18 cellular contexts compared by ENCODE assay signal in genomic region chr6:68771426-68771825, GRCh38.
DNase-seq lines count a peak whose midpoint lies in the region; ATAC-seq and TF ChIP-seq lines count a peak whose summit lies in the region.
"Had no signal": no experiment of that assay in that cellular context is flagged by ENCODE, and none has a peak within 500 bp of the region (broad histone marks: within the 10 kb centered on the region; RNA-seq: fewer than 3 reads in every experiment).

No MANE protein-coding gene starts in this region.

- H3K27me3 ChIP-seq in dorsolateral prefrontal cortex = no peaks in the 10 kb centered on the region
- no peaks in the 10 kb centered on the region for H3K27me3 ChIP-seq in GM23248 (replicated peaks; ENCODE audit: insufficient read depth)
- H3K27me3 ChIP-seq: BLaER1 had no signal

- no peak for ATAC-seq in GM21619 (IDR thresholded peaks at IDR 0.05; ENCODE audit: unreplicated experiment)
- ATAC-seq: GM12878, HCT116 had no signal

- intact Hi-C loops in dorsolateral prefrontal cortex (cut with DNase I) = loop anchor here (10.0 kb wide), 3 partner anchors 47 to 197 kb away; no protein-coding TSS in a partner anchor

- no peaks in the 10 kb centered on the region for H3F3A ChIP-seq in GM23248 (ENCODE audit: insufficient read depth)

- H3K27ac ChIP-seq in angular gyrus (ENCODE audit: low read depth, low read length) = peak overlapping the region; percentile 96
- peak overlapping the region; percentile 65 to 98 (median 93) for H3K27ac ChIP-seq in dorsolateral prefrontal cortex
- H3K27ac ChIP-seq in GM23248 = no peak overlapping the region
- H3K27ac ChIP-seq: BLaER1 had no signal

- no peak overlapping the region for H2AFZ ChIP-seq in GM23248

- DNase-seq in dorsolateral prefrontal cortex (no peak), medulla oblongata (ENCODE audit: extremely low spot score) (peak; percentile 53), superior temporal gyrus (ENCODE audit: extremely low spot score) (peak; percentile 76), mucosa of gallbladder (ENCODE audit: low spot score) (no peak), GM23248 (no peak)
- no peak for DNase-seq in stimulated activated CD4-positive, alpha-beta T cell treated with anti-CD3 and anti-CD28 coated beads, Interleukin-2, amount 100 ng/mL, for 24 hours
- DNase-seq: 8988T; Calu3; CD4-positive, alpha-beta memory T cell; DMS79 treated with DMSO at 0.1 percent for 48 hours; GOT3; H7; HFFc6 had no signal

- no peaks in the 10 kb centered on the region for H3K9me2 ChIP-seq in GM23248 (ENCODE audit: insufficient read depth)

- H3K9ac ChIP-seq in GM23248 = no peak overlapping the region
- H3K9ac ChIP-seq: BLaER1 had no signal

- no peaks in the 10 kb centered on the region for H3K79me2 ChIP-seq in GM23248 (ENCODE audit: insufficient read depth)

- H4K20me1 ChIP-seq in GM23248 (ENCODE audit: insufficient read depth) = no peaks in the 10 kb centered on the region
- H4K20me1 ChIP-seq: BLaER1 had no signal

- TF ChIP-seq CTCF in dorsolateral prefrontal cortex (IDR thresholded peaks at IDR 0.05 in 54 of 56, conservative IDR thresholded peaks at IDR 0.05 in 2 of 56; ENCODE audit: low read depth in 1 of 56, partially characterized antibody in 56 of 56) = peak in 1 of 56 donors; percentile 16

- H3K4me3 ChIP-seq in dorsolateral prefrontal cortex (peak overlapping the region in 17 of 59 donors; percentile 2 to 36 (median 15)), GM23248 (no peak overlapping the region)
- H3K4me3 ChIP-seq: BLaER1, GM12878 had no signal

- H3K36me3 ChIP-seq in GM23248 (ENCODE audit: low read depth) = no peaks in the 10 kb centered on the region
- H3K36me3 ChIP-seq: BLaER1 had no signal

- in situ Hi-C loops in GM23248 (cut with MboI) = no loop called here

- no peaks in the 10 kb centered on the region for H3K9me3 ChIP-seq in GM23248 (ENCODE audit: low read depth)
- H3K9me3 ChIP-seq: BLaER1 had no signal

- H3K4me1 ChIP-seq in GM23248 (ENCODE audit: insufficient read depth) = no peaks in the 10 kb centered on the region
- H3K4me1 ChIP-seq: BLaER1 had no signal

- no peak overlapping the region for H3K4me2 ChIP-seq in GM23248 (ENCODE audit: unreplicated experiment)
- H3K4me2 ChIP-seq: BLaER1 had no signal

Comparison
In these comparisons a context has a peak if more than half of its experiments do, and no peak if none do; other contexts are left out.
1. DNase-seq: peak in medulla oblongata (single experiment) and superior temporal gyrus (single experiment); none in dorsolateral prefrontal cortex (0 of 10), mucosa of gallbladder (single experiment), GM23248 (single experiment) and stimulated activated CD4-positive, alpha-beta T cell treated with anti-CD3 and anti-CD28 coated beads, Interleukin-2, amount 100 ng/mL, for 24 hours (0 of 2).